8 cellular contexts compared by ENCODE assay signal in the genomic region with DNA sequence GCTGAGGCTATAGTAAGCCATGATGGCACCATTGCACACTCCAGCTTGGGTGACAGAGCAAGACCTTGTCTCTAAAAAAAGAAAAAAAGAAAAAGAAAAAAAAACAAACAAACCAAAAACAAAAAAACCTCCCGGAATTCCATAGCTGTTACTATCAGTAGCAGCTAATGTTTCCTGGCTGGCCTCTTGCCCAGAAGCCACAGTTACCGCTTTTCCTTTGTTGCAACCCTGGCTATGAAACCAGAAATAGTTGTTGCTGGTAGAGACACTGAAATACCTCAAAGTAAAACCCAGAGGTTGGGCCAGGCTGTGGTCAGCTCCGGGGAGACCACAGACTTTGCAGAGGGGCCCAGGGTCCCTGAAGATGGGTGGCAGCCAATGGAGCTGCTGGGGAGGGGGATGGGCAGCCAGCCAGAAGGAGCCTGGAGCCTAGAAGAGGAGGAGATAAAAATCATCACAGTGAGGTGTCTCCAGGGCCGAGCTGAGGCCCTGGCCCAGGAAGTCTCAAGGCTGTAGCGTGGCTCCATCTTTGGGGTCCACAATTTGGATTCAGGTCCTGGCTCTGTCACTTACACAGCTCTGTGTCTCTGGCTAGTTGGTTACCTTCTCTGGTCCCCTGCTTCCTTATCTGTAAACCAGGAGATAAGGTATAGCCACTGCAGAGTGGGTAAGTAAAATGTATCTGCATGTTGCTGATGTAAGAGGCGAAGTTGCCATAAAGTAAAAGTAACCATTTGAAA. TPM values are rescaled to one million over a fixed set of nuclear protein-coding genes. Genes with fewer than 3 reads are reported as not detected.
A peak's percentile ranks its signal among the peaks of the same experiment; 100 is the strongest.
DNase-seq lines count a peak whose midpoint lies in the region; ATAC-seq, FAIRE-seq and TF ChIP-seq lines count a peak whose summit lies in the region.

No MANE protein-coding gene starts in this region.

- H3K9me3 ChIP-seq in KOPT-K1 (ENCODE audit: insufficient read depth, low read length, poor library complexity, severe bottlenecking): no peaks in the 10 kb centered on the region
- H3K9me3 ChIP-seq in mucosa of stomach (ENCODE audit: control insufficient read depth, low read length): no peaks in the 10 kb centered on the region

- no peak for ATAC-seq in HG02852 (IDR thresholded peaks at IDR 0.05; ENCODE audit: unreplicated experiment)

- peaks cover 18% of the 10 kb centered on the region for H3K4me1 Mint-ChIP-seq in endothelial cell (ENCODE audit: unreplicated experiment)

- H3K27ac ChIP-seq in KOPT-K1 (ENCODE audit: low read depth, low read length, poor library complexity, severe bottlenecking): peak overlapping the region; percentile 53

- DNase-seq in DMS153 (lab: John Stamatoyannopoulos, UW) (peak; percentile 63), SW 1271 (lab: John Stamatoyannopoulos, UW) (peak; percentile 50 to 87), endothelial cell (ENCODE audit: low spot score) (no peak), urothelium cell line (ENCODE audit: low spot score) (peak; percentile 97)
- DNase-seq in activated CD4-positive, alpha-beta T cell treated with anti-CD3 and anti-CD28 coated beads, Interleukin-2, amount 50 U/mL, for 4 hours: no peak

- H3K36me3 Mint-ChIP-seq in endothelial cell (ENCODE audit: low read depth, unreplicated experiment): no peaks in the 10 kb centered on the region

- no peak overlapping the region for H3K4me3 Mint-ChIP-seq in endothelial cell (ENCODE audit: unreplicated experiment)

- TF ChIP-seq CTCF in endothelial cell (IDR thresholded peaks at IDR 0.05; ENCODE audit: unreplicated experiment): no peak

- peak overlapping the region; percentile 93 for H3K27ac Mint-ChIP-seq in endothelial cell (ENCODE audit: unreplicated experiment)

- H3K36me3 ChIP-seq in KOPT-K1 (ENCODE audit: insufficient read depth, low read length) (no peaks in the 10 kb centered on the region), mucosa of stomach (ENCODE audit: control insufficient read depth, insufficient read depth, low read length) (no peaks in the 10 kb centered on the region)

- H3K4me1 ChIP-seq in mucosa of stomach (ENCODE audit: control insufficient read depth, insufficient read depth, low read length): peaks cover 15% of the 10 kb centered on the region

- H3K9ac ChIP-seq in mucosa of stomach (ENCODE audit: low read length): peak overlapping the region; percentile 2

- H3K27me3 ChIP-seq in mucosa of stomach (ENCODE audit: control insufficient read depth, insufficient read depth, low read length): no peaks in the 10 kb centered on the region

- H3K9me3 Mint-ChIP-seq in endothelial cell (ENCODE audit: unreplicated experiment): no peaks in the 10 kb centered on the region

- H3K27me3 Mint-ChIP-seq in endothelial cell (ENCODE audit: unreplicated experiment): peaks cover 15% of the 10 kb centered on the region

- H3K4me3 ChIP-seq in mucosa of stomach (ENCODE audit: low read length): no peak overlapping the region

- peak; percentile 72 for FAIRE-seq in urothelium cell line (lab: Jason Lieb, UNC)

RNA-seq across cellular contexts. Expression of a gene that starts 3.4 kb away (rescaled TPM):
- total RNA-seq in endothelial cell (ENCODE audit: unreplicated experiment): 26.9 TPM

RNA-seq across cellular contexts. Expression of a gene that starts 45.4 kb away (rescaled TPM):
- total RNA-seq in endothelial cell (ENCODE audit: unreplicated experiment): 125 TPM

Comparison
In these comparisons a context has a peak if more than half of its experiments do, and no peak if none do; other contexts are left out.
1. DNase-seq: peak in DMS153 (single experiment), SW 1271 (2 of 2) and urothelium cell line (single experiment); none in endothelial cell (single experiment) and activated CD4-positive, alpha-beta T cell treated with anti-CD3 and anti-CD28 coated beads, Interleukin-2, amount 50 U/mL, for 4 hours (0 of 2).